ENCODE assay signal across 19 cellular contexts in genomic region chr7:154792436-154793055, GRCh38.
DNase-seq lines count a peak whose midpoint lies in the region; TF ChIP-seq lines count a peak whose summit lies in the region.
"Had no signal": no experiment of that assay in that cellular context is flagged by ENCODE, and none has a peak within 500 bp of the region (broad histone marks: within the 10 kb centered on the region; RNA-seq: fewer than 3 reads in every experiment).

No MANE protein-coding gene starts in this region.

- H3K4me1 ChIP-seq in tibial artery: no peaks in the 10 kb centered on the region
- H3K4me1 ChIP-seq: Peyer's patch, SJSA1 had no signal

- no peak overlapping the region for H3K4me3 ChIP-seq in tibial artery
- H3K4me3 ChIP-seq: Peyer's patch, SJSA1 had no signal

- H3K27me3 ChIP-seq in tibial artery: peaks cover 0 to 8% of the 10 kb centered on the region in 2 donors
- H3K27me3 ChIP-seq: Peyer's patch, SJSA1 had no signal

- DNase-seq in NCI-H1092 treated with DMSO at 0.1 percent for 48 hours (lab: John Stamatoyannopoulos, UW) (peak; percentile 12), NCI-H1092 (lab: John Stamatoyannopoulos, UW) (no peak), NCI-H524 treated with DMSO at 0.1 percent for 48 hours (lab: John Stamatoyannopoulos, UW) (peak; percentile 16), cerebellar cortex (ENCODE audit: low spot score) (peak; percentile 82), substantia nigra (lab: John Stamatoyannopoulos, UW) (peak in 2 of 49 donors; percentile 49 to 50), tibial artery (no peak), NCI-H2107 treated with DMSO at 0.1 percent for 48 hours (lab: John Stamatoyannopoulos, UW; ENCODE audit: unreplicated experiment) (no peak)
- DNase-seq: 8988T; Calu3; CD8-positive, alpha-beta T cell; DMS53; GF-D8; Karpas-422; NCI-H2029 treated with DMSO at 0.1 percent for 48 hours; NCI-H510A treated with DMSO at 0.1 percent for 48 hours; NCI-H774; Peyer's patch; T-helper 1 cell had no signal

- H3K27ac ChIP-seq in substantia nigra (ENCODE audit: low read depth, low read length, poor library complexity, severe bottlenecking) (peak overlapping the region; percentile 86), tibial artery (no peak overlapping the region)
- H3K27ac ChIP-seq: Peyer's patch, SJSA1 had no signal

- no peaks in the 10 kb centered on the region for H3K36me3 ChIP-seq in tibial artery
- H3K36me3 ChIP-seq: Peyer's patch, SJSA1 had no signal

- no peak for TF ChIP-seq CTCF in tibial artery (IDR thresholded peaks at IDR 0.05)

- intact Hi-C loops in tibial artery (cut with DNase I; ENCODE audit: low total_unique reads): no loop called here

- no peaks in the 10 kb centered on the region for H3K9me3 ChIP-seq in tibial artery
- H3K9me3 ChIP-seq: Peyer's patch had no signal

Comparison
In these comparisons a context has a peak if more than half of its experiments do, and no peak if none do; other contexts are left out.
1. DNase-seq: peak in NCI-H1092 treated with DMSO at 0.1 percent for 48 hours (single experiment), NCI-H524 treated with DMSO at 0.1 percent for 48 hours (single experiment) and cerebellar cortex (single experiment); none in NCI-H1092 (single experiment), tibial artery (0 of 2) and NCI-H2107 treated with DMSO at 0.1 percent for 48 hours (single experiment).